Comparison of ENCODE assay signal across 10 cellular contexts in the genomic region with DNA sequence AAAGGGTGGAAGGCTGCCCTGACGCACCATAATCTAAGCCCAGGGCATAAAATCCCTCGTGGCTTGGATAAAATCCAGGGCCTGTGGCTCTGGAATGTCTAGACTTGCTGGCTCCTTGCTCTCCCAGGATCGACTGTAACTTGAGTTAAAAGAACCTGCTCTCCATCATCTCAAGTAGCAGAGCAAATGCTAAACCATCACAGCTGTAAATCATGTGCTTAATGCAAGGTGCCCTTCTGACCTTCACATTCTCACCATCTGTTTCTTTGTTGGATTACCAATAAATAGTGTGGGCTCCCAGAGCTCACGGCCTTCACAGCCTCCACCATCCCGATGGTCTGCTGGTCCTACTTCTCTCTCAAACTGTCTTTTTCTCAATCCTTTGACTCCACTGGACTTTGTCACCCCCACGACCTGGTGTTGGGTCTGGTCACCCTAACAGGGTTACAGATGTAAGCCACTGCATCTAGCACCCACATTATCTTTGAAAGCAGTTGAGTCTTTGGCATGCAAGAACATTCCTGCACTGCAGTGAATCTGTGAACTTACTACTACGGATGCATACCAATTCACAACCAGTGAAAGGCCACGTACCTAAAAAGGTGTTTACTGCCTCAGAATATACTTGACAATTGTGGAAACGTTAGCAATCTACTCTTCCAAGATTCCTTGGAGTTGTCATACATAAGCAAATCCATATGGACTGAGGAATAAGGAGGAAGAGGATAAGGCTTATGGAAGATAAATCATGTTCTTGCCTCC. TPM values are rescaled to one million over a fixed set of nuclear protein-coding genes. Genes with fewer than 3 reads are reported as not detected.
A peak's percentile ranks its signal among the peaks of the same experiment; 100 is the strongest.
DNase-seq lines count a peak whose midpoint lies in the region; ATAC-seq and TF ChIP-seq lines count a peak whose summit lies in the region.
"Had no signal": no experiment of that assay in that cellular context is flagged by ENCODE, and none has a peak within 500 bp of the region (broad histone marks: within the 10 kb centered on the region; RNA-seq: fewer than 3 reads in every experiment).

No MANE protein-coding gene starts in this region.

- H3K9me3 ChIP-seq in T-helper 17 cell (ENCODE audit: control insufficient read depth, low read length, poor library complexity, severe bottlenecking) = no peaks in the 10 kb centered on the region

- TF ChIP-seq CTCF in 22Rv1 (IDR thresholded peaks at IDR 0.05) (no peak), HFF-Myc (IDR thresholded peaks at IDR 0.05; ENCODE audit: low read depth, low read length, missing control alignments) (no peak)

- no peaks in the 10 kb centered on the region for H3K4me1 Mint-ChIP-seq in T-helper 17 cell
- H3K4me1 Mint-ChIP-seq: B cell had no signal

- ATAC-seq in T-helper 17 cell (no peak), HG03196 (IDR thresholded peaks at IDR 0.05; ENCODE audit: unreplicated experiment) (no peak)

- DNase-seq in HFF-Myc (ENCODE audit: extremely low read depth, low read depth) (peak; percentile 87), T-helper 17 cell (no peak), glomerular visceral epithelial cell (ENCODE audit: extremely low spot score) (peak; percentile 56), NCI-H526 (lab: John Stamatoyannopoulos, UW) (no peak), anterior cingulate cortex (lab: John Stamatoyannopoulos, UW) (no peak), mucosa of gallbladder (ENCODE audit: low spot score) (no peak)
- DNase-seq: amygdala had no signal

- H3K27me3 Mint-ChIP-seq in T-helper 17 cell = no peaks in the 10 kb centered on the region
- H3K27me3 Mint-ChIP-seq: B cell had no signal

- peaks cover 4% of the 10 kb centered on the region for H3K36me3 Mint-ChIP-seq in T-helper 17 cell (ENCODE audit: low read depth)

- no peak overlapping the region for H3K4me3 ChIP-seq in HFF-Myc (replicated peaks; ENCODE audit: low read depth, low read length)

- H3K4me3 Mint-ChIP-seq in T-helper 17 cell = peak overlapping the region; percentile 49
- H3K4me3 Mint-ChIP-seq: B cell had no signal

- peak overlapping the region; percentile 32; the same call in 1 of the 2 replicates for H3K27ac ChIP-seq in 22Rv1

- H3K27ac Mint-ChIP-seq in T-helper 17 cell = no peak overlapping the region
- H3K27ac Mint-ChIP-seq: B cell had no signal

RNA-seq across cellular contexts. Expression of gene RSL1D1, which starts 15.3 kb away (rescaled TPM):
- total RNA-seq in T-helper 17 cell (100 to 1,000 TPM; 159 to 186 TPM), mucosa of gallbladder (80.7 TPM)

RNA-seq across cellular contexts. Expression of gene ZC3H7A, which starts 39.0 kb away (rescaled TPM):
- 100 to 1,000 TPM; 111 to 117 TPM for total RNA-seq in T-helper 17 cell
- 47.1 TPM for total RNA-seq in mucosa of gallbladder

Comparison
In these comparisons a context has a peak if more than half of its experiments do, and no peak if none do; other contexts are left out.
1. DNase-seq: peak in HFF-Myc (single experiment) and glomerular visceral epithelial cell (single experiment); none in T-helper 17 cell (0 of 3), NCI-H526 (0 of 2), anterior cingulate cortex (0 of 58) and mucosa of gallbladder (single experiment).